In the genomic region with DNA sequence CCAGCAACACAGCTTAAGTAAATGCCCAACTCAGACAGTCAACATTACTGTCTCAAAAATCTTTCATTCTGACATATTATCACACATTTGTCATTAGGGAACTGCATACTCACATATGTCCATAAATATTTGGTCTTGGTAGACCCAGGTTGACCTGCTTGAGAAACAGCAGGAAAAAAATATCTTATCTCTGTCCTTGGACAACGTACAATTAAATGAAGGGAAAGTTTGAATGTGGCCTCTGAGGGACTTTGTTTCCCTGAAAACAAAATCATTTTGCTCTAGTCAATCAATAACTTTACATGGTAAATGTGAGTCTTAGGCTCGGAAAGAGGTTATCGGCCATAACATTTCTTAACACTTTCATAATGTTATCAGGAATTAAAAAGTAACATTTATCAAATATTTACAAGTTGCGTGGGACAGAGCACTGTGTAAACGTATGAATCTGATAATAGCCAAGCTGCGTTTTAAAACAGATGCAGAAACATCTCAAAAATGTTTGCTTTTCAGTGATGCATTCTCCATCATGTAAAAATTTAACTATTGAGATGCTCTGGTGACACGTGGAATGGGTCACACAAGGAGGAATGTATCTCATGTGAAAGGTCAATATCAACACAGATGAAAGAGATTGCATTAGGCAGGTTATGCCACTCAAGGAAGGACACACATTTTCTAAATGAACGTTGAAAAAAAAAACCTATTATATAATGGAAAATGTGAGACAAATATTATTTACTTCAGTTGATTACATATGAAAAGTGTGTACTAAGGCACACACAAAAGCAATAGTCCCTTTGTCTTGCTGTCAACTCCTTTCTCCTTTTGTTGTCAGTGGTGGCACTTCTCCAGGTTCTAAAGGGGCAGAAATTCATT, we compare ENCODE assay signal across 1 cellular context.
TF ChIP-seq lines count a peak whose summit lies in the region.

No MANE protein-coding gene starts in this region.

TF ChIP-seq in HepG2, 621 proteins besides CTCF, POLR2A, EP300 and RAD21 (continued from another document and continues in another):
- TF ChIP-seq ZNF441 (CRISPR knock-in tag; IDR thresholded peaks at IDR 0.05; ENCODE audit: borderline replicate concordance) (no peak), ZNF749 (CRISPR knock-in tag; IDR thresholded peaks at IDR 0.05; ENCODE audit: borderline replicate concordance) (no peak), MED1 (CRISPR knock-in tag; IDR thresholded peaks at IDR 0.05) (peak; percentile 97), CREM (IDR thresholded peaks at IDR 0.05) (peak; percentile 97), CREM (CRISPR knock-in tag; IDR thresholded peaks at IDR 0.05) (no peak), HOXA5 (CRISPR knock-in tag; IDR thresholded peaks at IDR 0.05) (peak; percentile 52; the same call in 1 of the 2 replicates), ZNF552 (CRISPR knock-in tag; IDR thresholded peaks at IDR 0.05; ENCODE audit: borderline replicate concordance) (no peak; the same call in 1 of the 2 replicates), TOE1 (CRISPR knock-in tag; IDR thresholded peaks at IDR 0.05) (peak; percentile 70; the same call in 1 of the 2 replicates), MAZ (IDR thresholded peaks at IDR 0.05; ENCODE audit: borderline replicate concordance, low read depth, low read length) (no peak), MAZ (CRISPR knock-in tag; IDR thresholded peaks at IDR 0.05; ENCODE audit: low read depth) (no peak), NFE2L1 (CRISPR knock-in tag; IDR thresholded peaks at IDR 0.05; ENCODE audit: borderline replicate concordance) (no peak), JUN (CRISPR knock-in tag; IDR thresholded peaks at IDR 0.05) (peak; percentile 51), NRL (CRISPR knock-in tag; IDR thresholded peaks at IDR 0.05; ENCODE audit: borderline replicate concordance) (no peak), TAF1 (CRISPR knock-in tag; IDR thresholded peaks at IDR 0.05) (no peak), ARID2 (CRISPR knock-in tag; IDR thresholded peaks at IDR 0.05; ENCODE audit: borderline replicate concordance) (no peak), TEAD3 (CRISPR knock-in tag; optimal IDR thresholded peaks at IDR 0.05; ENCODE audit: borderline replicate concordance) (peak; percentile 98), RFX5 (IDR thresholded peaks at IDR 0.05; ENCODE audit: low read depth, low read length) (no peak), ZNF670 (CRISPR knock-in tag; IDR thresholded peaks at IDR 0.05; ENCODE audit: borderline replicate concordance) (0 out of 2 replicates have a peak, but pooled peaks have one; percentile 65), NCOA5 (CRISPR knock-in tag; IDR thresholded peaks at IDR 0.05) (no peak), MIER2 (CRISPR knock-in tag; IDR thresholded peaks at IDR 0.05) (no peak), MAF1 (CRISPR knock-in tag; IDR thresholded peaks at IDR 0.05; ENCODE audit: borderline replicate concordance) (no peak), RARA (CRISPR knock-in tag; IDR thresholded peaks at IDR 0.05) (peak; percentile 96), GABPB1 (CRISPR knock-in tag; IDR thresholded peaks at IDR 0.05) (no peak), ZNF619 (CRISPR knock-in tag; IDR thresholded peaks at IDR 0.05) (no peak), NR2F2 (IDR thresholded peaks at IDR 0.05; ENCODE audit: borderline replicate concordance, low read depth) (peak; percentile 93), ZNF558 (CRISPR knock-in tag; IDR thresholded peaks at IDR 0.05; ENCODE audit: borderline replicate concordance) (0 out of 2 replicates have a peak, but pooled peaks have one; percentile 43), ZNF7 (CRISPR knock-in tag; IDR thresholded peaks at IDR 0.05) (no peak), ZNF781 (CRISPR knock-in tag; IDR thresholded peaks at IDR 0.05; ENCODE audit: borderline replicate concordance, not compliant biosample characterization) (no peak), ZSCAN25 (CRISPR knock-in tag; IDR thresholded peaks at IDR 0.05) (no peak), NFRKB (IDR thresholded peaks at IDR 0.05) (no peak), POLR2AphosphoS2 (IDR thresholded peaks at IDR 0.05; ENCODE audit: low read depth, low read length) (no peak), PHB2 (IDR thresholded peaks at IDR 0.05; ENCODE audit: partially characterized antibody) (no peak)
- TF ChIP-seq, protein P1, sequence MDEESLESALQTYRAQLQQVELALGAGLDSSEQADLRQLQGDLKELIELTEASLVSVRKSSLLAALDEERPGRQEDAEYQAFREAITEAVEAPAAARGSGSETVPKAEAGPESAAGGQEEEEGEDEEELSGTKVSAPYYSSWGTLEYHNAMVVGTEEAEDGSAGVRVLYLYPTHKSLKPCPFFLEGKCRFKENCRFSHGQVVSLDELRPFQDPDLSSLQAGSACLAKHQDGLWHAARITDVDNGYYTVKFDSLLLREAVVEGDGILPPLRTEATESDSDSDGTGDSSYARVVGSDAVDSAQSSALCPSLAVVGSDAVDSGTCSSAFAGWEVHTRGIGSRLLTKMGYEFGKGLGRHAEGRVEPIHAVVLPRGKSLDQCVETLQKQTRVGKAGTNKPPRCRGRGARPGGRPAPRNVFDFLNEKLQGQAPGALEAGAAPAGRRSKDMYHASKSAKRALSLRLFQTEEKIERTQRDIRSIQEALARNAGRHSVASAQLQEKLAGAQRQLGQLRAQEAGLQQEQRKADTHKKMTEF (CRISPR knock-in tag; IDR thresholded peaks at IDR 0.05), result peak; percentile 94
- TF ChIP-seq, protein P2, sequence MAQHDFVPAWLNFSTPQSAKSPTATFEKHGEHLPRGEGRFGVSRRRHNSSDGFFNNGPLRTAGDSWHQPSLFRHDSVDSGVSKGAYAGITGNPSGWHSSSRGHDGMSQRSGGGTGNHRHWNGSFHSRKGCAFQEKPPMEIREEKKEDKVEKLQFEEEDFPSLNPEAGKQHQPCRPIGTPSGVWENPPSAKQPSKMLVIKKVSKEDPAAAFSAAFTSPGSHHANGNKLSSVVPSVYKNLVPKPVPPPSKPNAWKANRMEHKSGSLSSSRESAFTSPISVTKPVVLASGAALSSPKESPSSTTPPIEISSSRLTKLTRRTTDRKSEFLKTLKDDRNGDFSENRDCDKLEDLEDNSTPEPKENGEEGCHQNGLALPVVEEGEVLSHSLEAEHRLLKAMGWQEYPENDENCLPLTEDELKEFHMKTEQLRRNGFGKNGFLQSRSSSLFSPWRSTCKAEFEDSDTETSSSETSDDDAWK (CRISPR knock-in tag; IDR thresholded peaks at IDR 0.05), result no peak
- TF ChIP-seq, protein P3, sequence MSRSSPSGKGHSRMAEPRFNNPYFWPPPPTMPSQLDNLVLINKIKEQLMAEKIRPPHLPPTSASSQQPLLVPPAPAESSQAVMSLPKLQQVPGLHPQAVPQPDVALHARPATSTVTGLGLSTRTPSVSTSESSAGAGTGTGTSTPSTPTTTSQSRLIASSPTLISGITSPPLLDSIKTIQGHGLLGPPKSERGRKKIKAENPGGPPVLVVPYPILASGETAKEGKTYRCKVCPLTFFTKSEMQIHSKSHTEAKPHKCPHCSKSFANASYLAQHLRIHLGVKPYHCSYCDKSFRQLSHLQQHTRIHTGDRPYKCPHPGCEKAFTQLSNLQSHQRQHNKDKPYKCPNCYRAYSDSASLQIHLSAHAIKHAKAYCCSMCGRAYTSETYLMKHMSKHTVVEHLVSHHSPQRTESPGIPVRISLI (CRISPR knock-in tag; IDR thresholded peaks at IDR 0.05; ENCODE audit: borderline replicate concordance), result peak; percentile 95
- TF ChIP-seq, protein P4, sequence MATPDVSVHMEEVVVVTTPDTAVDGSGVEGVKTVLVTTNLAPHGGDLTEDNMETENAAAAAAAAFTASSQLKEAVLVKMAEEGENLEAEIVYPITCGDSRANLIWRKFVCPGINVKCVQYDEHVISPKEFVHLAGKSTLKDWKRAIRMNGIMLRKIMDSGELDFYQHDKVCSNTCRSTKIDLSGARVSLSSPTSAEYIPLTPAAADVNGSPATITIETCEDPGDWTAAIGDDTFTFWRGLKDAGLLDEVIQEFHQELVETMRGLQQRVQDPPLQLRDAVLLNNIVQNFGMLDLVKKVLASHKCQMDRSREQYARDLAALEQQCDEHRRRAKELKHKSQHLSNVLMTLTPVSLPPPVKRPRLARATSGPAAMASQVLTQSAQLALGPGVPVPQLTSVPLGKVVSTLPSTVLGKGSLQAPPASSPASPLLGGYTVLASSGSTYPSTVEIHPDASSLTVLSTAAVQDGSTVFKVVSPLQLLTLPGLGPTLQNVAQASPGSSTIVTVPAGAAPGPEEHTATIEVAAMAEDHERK (CRISPR knock-in tag; IDR thresholded peaks at IDR 0.05; ENCODE audit: low read depth), result no peak
- TF ChIP-seq, protein P5, sequence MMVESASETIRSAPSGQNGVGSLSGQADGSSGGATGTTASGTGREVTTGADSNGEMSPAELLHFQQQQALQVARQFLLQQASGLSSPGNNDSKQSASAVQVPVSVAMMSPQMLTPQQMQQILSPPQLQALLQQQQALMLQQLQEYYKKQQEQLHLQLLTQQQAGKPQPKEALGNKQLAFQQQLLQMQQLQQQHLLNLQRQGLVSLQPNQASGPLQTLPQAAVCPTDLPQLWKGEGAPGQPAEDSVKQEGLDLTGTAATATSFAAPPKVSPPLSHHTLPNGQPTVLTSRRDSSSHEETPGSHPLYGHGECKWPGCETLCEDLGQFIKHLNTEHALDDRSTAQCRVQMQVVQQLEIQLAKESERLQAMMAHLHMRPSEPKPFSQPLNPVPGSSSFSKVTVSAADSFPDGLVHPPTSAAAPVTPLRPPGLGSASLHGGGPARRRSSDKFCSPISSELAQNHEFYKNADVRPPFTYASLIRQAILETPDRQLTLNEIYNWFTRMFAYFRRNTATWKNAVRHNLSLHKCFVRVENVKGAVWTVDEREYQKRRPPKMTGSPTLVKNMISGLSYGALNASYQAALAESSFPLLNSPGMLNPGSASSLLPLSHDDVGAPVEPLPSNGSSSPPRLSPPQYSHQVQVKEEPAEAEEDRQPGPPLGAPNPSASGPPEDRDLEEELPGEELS (CRISPR knock-in tag; IDR thresholded peaks at IDR 0.05), result peak; percentile 96
- TF ChIP-seq, protein P6, sequence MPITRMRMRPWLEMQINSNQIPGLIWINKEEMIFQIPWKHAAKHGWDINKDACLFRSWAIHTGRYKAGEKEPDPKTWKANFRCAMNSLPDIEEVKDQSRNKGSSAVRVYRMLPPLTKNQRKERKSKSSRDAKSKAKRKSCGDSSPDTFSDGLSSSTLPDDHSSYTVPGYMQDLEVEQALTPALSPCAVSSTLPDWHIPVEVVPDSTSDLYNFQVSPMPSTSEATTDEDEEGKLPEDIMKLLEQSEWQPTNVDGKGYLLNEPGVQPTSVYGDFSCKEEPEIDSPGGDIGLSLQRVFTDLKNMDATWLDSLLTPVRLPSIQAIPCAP (CRISPR knock-in tag; IDR thresholded peaks at IDR 0.05; ENCODE audit: low read depth), result no peak
- TF ChIP-seq, protein P7, sequence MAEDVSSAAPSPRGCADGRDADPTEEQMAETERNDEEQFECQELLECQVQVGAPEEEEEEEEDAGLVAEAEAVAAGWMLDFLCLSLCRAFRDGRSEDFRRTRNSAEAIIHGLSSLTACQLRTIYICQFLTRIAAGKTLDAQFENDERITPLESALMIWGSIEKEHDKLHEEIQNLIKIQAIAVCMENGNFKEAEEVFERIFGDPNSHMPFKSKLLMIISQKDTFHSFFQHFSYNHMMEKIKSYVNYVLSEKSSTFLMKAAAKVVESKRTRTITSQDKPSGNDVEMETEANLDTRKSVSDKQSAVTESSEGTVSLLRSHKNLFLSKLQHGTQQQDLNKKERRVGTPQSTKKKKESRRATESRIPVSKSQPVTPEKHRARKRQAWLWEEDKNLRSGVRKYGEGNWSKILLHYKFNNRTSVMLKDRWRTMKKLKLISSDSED (CRISPR knock-in tag; IDR thresholded peaks at IDR 0.05), result no peak
- TF ChIP-seq, protein P8, sequence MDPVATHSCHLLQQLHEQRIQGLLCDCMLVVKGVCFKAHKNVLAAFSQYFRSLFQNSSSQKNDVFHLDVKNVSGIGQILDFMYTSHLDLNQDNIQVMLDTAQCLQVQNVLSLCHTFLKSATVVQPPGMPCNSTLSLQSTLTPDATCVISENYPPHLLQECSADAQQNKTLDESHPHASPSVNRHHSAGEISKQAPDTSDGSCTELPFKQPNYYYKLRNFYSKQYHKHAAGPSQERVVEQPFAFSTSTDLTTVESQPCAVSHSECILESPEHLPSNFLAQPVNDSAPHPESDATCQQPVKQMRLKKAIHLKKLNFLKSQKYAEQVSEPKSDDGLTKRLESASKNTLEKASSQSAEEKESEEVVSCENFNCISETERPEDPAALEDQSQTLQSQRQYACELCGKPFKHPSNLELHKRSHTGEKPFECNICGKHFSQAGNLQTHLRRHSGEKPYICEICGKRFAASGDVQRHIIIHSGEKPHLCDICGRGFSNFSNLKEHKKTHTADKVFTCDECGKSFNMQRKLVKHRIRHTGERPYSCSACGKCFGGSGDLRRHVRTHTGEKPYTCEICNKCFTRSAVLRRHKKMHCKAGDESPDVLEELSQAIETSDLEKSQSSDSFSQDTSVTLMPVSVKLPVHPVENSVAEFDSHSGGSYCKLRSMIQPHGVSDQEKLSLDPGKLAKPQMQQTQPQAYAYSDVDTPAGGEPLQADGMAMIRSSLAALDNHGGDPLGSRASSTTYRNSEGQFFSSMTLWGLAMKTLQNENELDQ (CRISPR knock-in tag; IDR thresholded peaks at IDR 0.05; ENCODE audit: borderline replicate concordance), result no peak
- TF ChIP-seq, protein P9, sequence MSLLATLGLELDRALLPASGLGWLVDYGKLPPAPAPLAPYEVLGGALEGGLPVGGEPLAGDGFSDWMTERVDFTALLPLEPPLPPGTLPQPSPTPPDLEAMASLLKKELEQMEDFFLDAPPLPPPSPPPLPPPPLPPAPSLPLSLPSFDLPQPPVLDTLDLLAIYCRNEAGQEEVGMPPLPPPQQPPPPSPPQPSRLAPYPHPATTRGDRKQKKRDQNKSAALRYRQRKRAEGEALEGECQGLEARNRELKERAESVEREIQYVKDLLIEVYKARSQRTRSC (CRISPR knock-in tag; IDR thresholded peaks at IDR 0.05; ENCODE audit: low read depth), result no peak
- TF ChIP-seq, protein P10, sequence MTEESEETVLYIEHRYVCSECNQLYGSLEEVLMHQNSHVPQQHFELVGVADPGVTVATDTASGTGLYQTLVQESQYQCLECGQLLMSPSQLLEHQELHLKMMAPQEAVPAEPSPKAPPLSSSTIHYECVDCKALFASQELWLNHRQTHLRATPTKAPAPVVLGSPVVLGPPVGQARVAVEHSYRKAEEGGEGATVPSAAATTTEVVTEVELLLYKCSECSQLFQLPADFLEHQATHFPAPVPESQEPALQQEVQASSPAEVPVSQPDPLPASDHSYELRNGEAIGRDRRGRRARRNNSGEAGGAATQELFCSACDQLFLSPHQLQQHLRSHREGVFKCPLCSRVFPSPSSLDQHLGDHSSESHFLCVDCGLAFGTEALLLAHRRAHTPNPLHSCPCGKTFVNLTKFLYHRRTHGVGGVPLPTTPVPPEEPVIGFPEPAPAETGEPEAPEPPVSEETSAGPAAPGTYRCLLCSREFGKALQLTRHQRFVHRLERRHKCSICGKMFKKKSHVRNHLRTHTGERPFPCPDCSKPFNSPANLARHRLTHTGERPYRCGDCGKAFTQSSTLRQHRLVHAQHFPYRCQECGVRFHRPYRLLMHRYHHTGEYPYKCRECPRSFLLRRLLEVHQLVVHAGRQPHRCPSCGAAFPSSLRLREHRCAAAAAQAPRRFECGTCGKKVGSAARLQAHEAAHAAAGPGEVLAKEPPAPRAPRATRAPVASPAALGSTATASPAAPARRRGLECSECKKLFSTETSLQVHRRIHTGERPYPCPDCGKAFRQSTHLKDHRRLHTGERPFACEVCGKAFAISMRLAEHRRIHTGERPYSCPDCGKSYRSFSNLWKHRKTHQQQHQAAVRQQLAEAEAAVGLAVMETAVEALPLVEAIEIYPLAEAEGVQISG (CRISPR knock-in tag; IDR thresholded peaks at IDR 0.05), result 0 out of 2 replicates have a peak, but pooled peaks have one; percentile 25
